ENCODE assay signal across 8 cellular contexts in the genomic region with DNA sequence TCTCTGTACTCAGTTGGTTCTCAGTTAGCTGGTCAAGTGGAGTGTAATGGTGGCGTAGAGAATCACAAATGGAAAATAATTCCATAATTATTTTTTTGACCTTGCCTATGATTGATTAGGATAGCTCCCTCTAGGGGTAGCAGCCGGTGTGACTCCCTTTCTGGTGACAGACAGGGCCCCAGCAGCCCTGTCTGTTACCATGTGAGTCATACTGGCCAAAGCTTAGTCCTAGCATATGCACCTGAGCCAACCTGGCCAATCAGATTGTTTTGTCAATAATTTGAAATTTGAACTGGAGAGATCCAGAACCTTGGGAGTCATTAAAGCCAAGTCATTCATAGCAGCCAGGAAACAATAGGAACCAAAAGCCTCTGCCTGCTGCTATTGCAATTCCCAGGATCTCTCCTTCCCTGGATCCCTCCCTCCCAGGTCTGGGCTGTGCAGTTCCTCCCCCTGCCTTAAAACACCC. TPM values are rescaled to one million over a fixed set of nuclear protein-coding genes. Genes with fewer than 3 reads are reported as not detected.
DNase-seq lines count a peak whose midpoint lies in the region; ATAC-seq and FAIRE-seq lines count a peak whose summit lies in the region.

No MANE protein-coding gene starts in this region.

- peaks cover 0 to 31% (median 1%) of the 10 kb centered on the region in 3 donors for H3K36me3 Mint-ChIP-seq in naive thymus-derived CD8-positive, alpha-beta T cell
- H3K36me3 Mint-ChIP-seq in stimulated activated memory B cell treated with anti-CD40 and anti-IgM and Interleukin-4, amounts not matched to agents 10 μg/mL and 1 μg/mL and 100 μg/mL, for 72 hours, result peaks cover 20% of the 10 kb centered on the region

- H3K9me3 Mint-ChIP-seq in naive thymus-derived CD8-positive, alpha-beta T cell, result no peaks in the 10 kb centered on the region
- no peaks in the 10 kb centered on the region for H3K9me3 Mint-ChIP-seq in stimulated activated memory B cell treated with anti-CD40 and anti-IgM and Interleukin-4, amounts not matched to agents 10 μg/mL and 1 μg/mL and 100 μg/mL, for 72 hours

- H3K27ac ChIP-seq in epithelial cell of prostate, result peak overlapping the region; percentile 72

- peaks cover 39 to 88% (median 72%) of the 10 kb centered on the region in 4 donors for H3K4me1 Mint-ChIP-seq in naive thymus-derived CD8-positive, alpha-beta T cell
- H3K4me1 Mint-ChIP-seq in stimulated activated memory B cell treated with anti-CD40 and anti-IgM and Interleukin-4, amounts not matched to agents 10 μg/mL and 1 μg/mL and 100 μg/mL, for 72 hours, result peaks cover 47% of the 10 kb centered on the region

- peak; percentile 87 for FAIRE-seq in GM18507 (lab: Jason Lieb, UNC)

- H3K4me3 Mint-ChIP-seq in naive thymus-derived CD8-positive, alpha-beta T cell, result peak overlapping the region; percentile 12 to 79 (median 65)
- no peak overlapping the region for H3K4me3 Mint-ChIP-seq in stimulated activated memory B cell treated with anti-CD40 and anti-IgM and Interleukin-4, amounts not matched to agents 10 μg/mL and 1 μg/mL and 100 μg/mL, for 72 hours

- POLR2A ChIA-PET in naive thymus-derived CD8-positive, alpha-beta T cell (lab: Charles Lee), result interaction anchor here (0.9 to 8.0 kb wide), 3 partner anchors 24 to 101 kb away, joined by 3 to 70 read pairs (median 46); partner anchors contain the start of genes CDK5RAP3 and SP2

- peak overlapping the region; percentile 45 to 95 (median 85) for H3K27ac Mint-ChIP-seq in naive thymus-derived CD8-positive, alpha-beta T cell
- no peak overlapping the region for H3K27ac Mint-ChIP-seq in stimulated activated memory B cell treated with anti-CD40 and anti-IgM and Interleukin-4, amounts not matched to agents 10 μg/mL and 1 μg/mL and 100 μg/mL, for 72 hours

- DNase-seq in 8988T (peak; percentile 97), GM18507 (ENCODE audit: extremely low spot score, insufficient read length, low read depth) (peak; percentile 60), OCI-M2 (lab: John Stamatoyannopoulos, UW; ENCODE audit: unreplicated experiment) (peak; percentile 10), activated T-cell treated with anti-CD3 and anti-CD28 coated beads for 4 hours (peak; percentile 64), epithelial cell of prostate (ENCODE audit: low read depth, low spot score) (peak; percentile 88)
- peak; percentile 64 for DNase-seq in Jurkat, Clone E6-1 (ENCODE audit: low read depth, low spot score)
- DNase-seq in naive thymus-derived CD8-positive, alpha-beta T cell, result peak; percentile 47 to 84 (median 54)

- H3K27me3 Mint-ChIP-seq in naive thymus-derived CD8-positive, alpha-beta T cell, result no peaks in the 10 kb centered on the region
- H3K27me3 Mint-ChIP-seq in stimulated activated memory B cell treated with anti-CD40 and anti-IgM and Interleukin-4, amounts not matched to agents 10 μg/mL and 1 μg/mL and 100 μg/mL, for 72 hours, result no peaks in the 10 kb centered on the region

- ATAC-seq in naive thymus-derived CD8-positive, alpha-beta T cell, result peak; percentile 54 to 57
- ATAC-seq in stimulated activated memory B cell treated with anti-CD40 and anti-IgM and Interleukin-4, amounts not matched to agents 10 μg/mL and 1 μg/mL and 100 μg/mL, for 72 hours, result peak; percentile 82

- H3K4me3 ChIP-seq in Jurkat, Clone E6-1 (ENCODE audit: low read length), result no peak overlapping the region

RNA-seq across cellular contexts. Expression of gene PNPO, which starts 5.6 kb away (rescaled TPM):
- polyA plus RNA-seq in Jurkat, Clone E6-1 (2012; ENCODE audit: insufficient read depth, insufficient read length), result 23.6 TPM
- 10 to 100 TPM; 17.2 to 20.8 TPM for total RNA-seq in naive thymus-derived CD8-positive, alpha-beta T cell
- polyA plus RNA-seq in naive thymus-derived CD8-positive, alpha-beta T cell, result 10 to 100 TPM; 26.0 to 31.8 (median 29.9) TPM

RNA-seq across cellular contexts. Expression of gene PRR15L, which starts 10.7 kb away (rescaled TPM):
- not detected for polyA plus RNA-seq in Jurkat, Clone E6-1 (2012; ENCODE audit: insufficient read depth, insufficient read length)
- not detected for total RNA-seq in naive thymus-derived CD8-positive, alpha-beta T cell
- polyA plus RNA-seq in naive thymus-derived CD8-positive, alpha-beta T cell, result under 1 TPM; 0.14 to 0.36 (median 0.16) TPM

RNA-seq across cellular contexts. Expression of gene CDK5RAP3, which starts 23.9 kb away (rescaled TPM):
- polyA plus RNA-seq in Jurkat, Clone E6-1 (2012; ENCODE audit: insufficient read depth, insufficient read length), result 386 TPM
- total RNA-seq in naive thymus-derived CD8-positive, alpha-beta T cell, result 100 to 1,000 TPM; 352 to 356 TPM
- polyA plus RNA-seq in naive thymus-derived CD8-positive, alpha-beta T cell, result 10 to 100 TPM; 63.6 to 73.0 (median 70.2) TPM

RNA-seq across cellular contexts. Expression of gene SP2, which starts 50.9 kb away (rescaled TPM):
- 12.6 TPM for polyA plus RNA-seq in Jurkat, Clone E6-1 (2012; ENCODE audit: insufficient read depth, insufficient read length)
- total RNA-seq in naive thymus-derived CD8-positive, alpha-beta T cell, result 10 to 100 TPM; 31.6 to 31.7 TPM
- 10 to 100 TPM in 1 of 3 donors, 1 to 10 TPM in 2; 4.5 to 13.0 (median 9.6) TPM for polyA plus RNA-seq in naive thymus-derived CD8-positive, alpha-beta T cell

Comparison
In these comparisons a context has a peak if more than half of its experiments do, and no peak if none do; other contexts are left out.
1. DNase-seq: peak in every context shown above with its lines; median percentile 97 in 8988T; 88 in epithelial cell of prostate; 64 in Jurkat, Clone E6-1; 64 in activated T-cell treated with anti-CD3 and anti-CD28 coated beads for 4 hours; 60 in GM18507; 54 in naive thymus-derived CD8-positive, alpha-beta T cell; 10 in OCI-M2.